18 cellular contexts compared by ENCODE assay signal in genomic region chr1:80536464-80536863, GRCh38.
"Had no signal": no experiment of that assay in that cellular context is flagged by ENCODE, and none has a peak within 500 bp of the region (broad histone marks: within the 10 kb centered on the region; RNA-seq: fewer than 3 reads in every experiment).

No MANE protein-coding gene starts in this region.

- H3K27me3 Mint-ChIP-seq: activated CD4-positive, alpha-beta T cell treated with anti-CD3 and anti-CD28 coated beads, Interleukin-2, amount 10 ng/mL, durations not matched to agents 7 days and 5 days; activated CD8-positive, alpha-beta T cell treated with anti-CD3 and anti-CD28 coated beads for 36 hours; activated naive CD4-positive, alpha-beta T cell treated with anti-CD3 and anti-CD28 coated beads, Interleukin-2, amount 50 U/mL, for 24 hours had no signal

- H3K9me3 ChIP-seq: left ventricle myocardium inferior, upper lobe of left lung had no signal

- H3K27ac Mint-ChIP-seq: activated CD4-positive, alpha-beta T cell treated with anti-CD3 and anti-CD28 coated beads, Interleukin-2, amount 10 ng/mL, durations not matched to agents 7 days and 5 days; activated CD8-positive, alpha-beta T cell treated with anti-CD3 and anti-CD28 coated beads for 36 hours; activated naive CD4-positive, alpha-beta T cell treated with anti-CD3 and anti-CD28 coated beads, Interleukin-2, amount 50 U/mL, for 24 hours; brain; nephron progenitor cell had no signal

- H3K27me3 ChIP-seq: upper lobe of left lung had no signal

- H3K36me3 ChIP-seq: left ventricle myocardium inferior, upper lobe of left lung, WERI-Rb-1 had no signal

- DNase-seq: activated CD4-positive, alpha-beta T cell treated with anti-CD3 and anti-CD28 coated beads, Interleukin-2, amount 10 ng/mL, durations not matched to agents 7 days and 5 days; activated CD4-positive, CD25-positive, alpha-beta regulatory T cell treated with anti-CD3 and anti-CD28 coated beads, Interleukin-2, amount 50 U/mL, for 72 hours; activated CD8-positive, alpha-beta T cell treated with anti-CD3 and anti-CD28 coated beads for 36 hours; activated gamma-delta T cell treated with Interleukin-2 at 50 U/mL for 16 hours; anterior cingulate cortex; caudate nucleus; dermis blood vessel endothelial cell; effector CD8-positive, alpha-beta T cell; left ventricle myocardium inferior; nephron progenitor cell; stimulated activated CD4-positive, alpha-beta T cell treated with anti-CD3 and anti-CD28 coated beads, Interleukin-4, amount 100 ng/mL, for 24 hours; stimulated activated naive CD8-positive, alpha-beta T cell treated with anti-CD3 and anti-CD28 coated beads, Interleukin-15, Interleukin-2, amounts not matched to agents 100 U/mL and 50 U/mL, for 24 hours; T-helper 1 cell; upper lobe of left lung; WERI-Rb-1 had no signal

- H3K27ac ChIP-seq: left ventricle myocardium inferior, upper lobe of left lung, WERI-Rb-1 had no signal

- H3K4me3 ChIP-seq: left ventricle myocardium inferior, upper lobe of left lung had no signal

- ATAC-seq: activated CD8-positive, alpha-beta T cell treated with anti-CD3 and anti-CD28 coated beads for 36 hours; esophagus mucosa; stimulated activated naive CD8-positive, alpha-beta T cell treated with anti-CD3 and anti-CD28 coated beads, Interleukin-15, Interleukin-2, amounts not matched to agents 100 U/mL and 50 U/mL, for 24 hours had no signal

- H3K4me1 ChIP-seq: left ventricle myocardium inferior, upper lobe of left lung had no signal

- H3K4me3 Mint-ChIP-seq: activated CD4-positive, alpha-beta T cell treated with anti-CD3 and anti-CD28 coated beads, Interleukin-2, amount 10 ng/mL, durations not matched to agents 7 days and 5 days; activated CD8-positive, alpha-beta T cell treated with anti-CD3 and anti-CD28 coated beads for 36 hours; activated naive CD4-positive, alpha-beta T cell treated with anti-CD3 and anti-CD28 coated beads, Interleukin-2, amount 50 U/mL, for 24 hours; brain; nephron progenitor cell had no signal

- H3K4me1 Mint-ChIP-seq: activated CD4-positive, alpha-beta T cell treated with anti-CD3 and anti-CD28 coated beads, Interleukin-2, amount 10 ng/mL, durations not matched to agents 7 days and 5 days; activated naive CD4-positive, alpha-beta T cell treated with anti-CD3 and anti-CD28 coated beads, Interleukin-2, amount 50 U/mL, for 24 hours had no signal

- H3K36me3 Mint-ChIP-seq: activated naive CD4-positive, alpha-beta T cell treated with anti-CD3 and anti-CD28 coated beads, Interleukin-2, amount 50 U/mL, for 24 hours; brain had no signal

- H3K9me3 Mint-ChIP-seq: activated CD4-positive, alpha-beta T cell treated with anti-CD3 and anti-CD28 coated beads, Interleukin-2, amount 10 ng/mL, durations not matched to agents 7 days and 5 days; activated naive CD4-positive, alpha-beta T cell treated with anti-CD3 and anti-CD28 coated beads, Interleukin-2, amount 50 U/mL, for 24 hours; brain; nephron progenitor cell had no signal
